9 cellular contexts compared by ENCODE assay signal in the genomic region with DNA sequence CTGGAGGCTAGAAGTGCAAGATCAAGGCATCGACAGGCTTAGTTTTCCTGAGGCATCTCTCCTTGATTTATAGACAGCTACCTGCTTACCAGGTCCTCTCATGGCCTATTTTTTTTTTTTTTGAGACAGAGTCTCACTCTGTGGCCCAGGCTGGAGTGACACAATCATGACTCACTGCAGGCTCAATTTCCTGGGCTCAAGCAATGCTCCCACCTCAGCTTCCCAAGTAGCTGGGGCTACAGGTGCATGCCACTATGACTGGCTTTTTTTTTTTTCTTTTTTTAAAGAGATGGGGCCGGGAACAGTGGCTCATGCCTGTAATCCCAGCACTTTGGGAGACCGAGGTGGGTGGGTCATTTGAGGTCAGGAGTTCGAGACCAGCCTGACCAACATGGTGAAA. TPM values are rescaled to one million over a fixed set of nuclear protein-coding genes. Genes with fewer than 3 reads are reported as not detected.
DNase-seq lines count a peak whose midpoint lies in the region; ATAC-seq, FAIRE-seq and TF ChIP-seq lines count a peak whose summit lies in the region.
"Not testable (repeated sequence)": the region's sequence is repeated elsewhere in the genome, so short reads cannot be mapped to it uniquely, and the experiment has no call there.
"Had no signal": no experiment of that assay in that cellular context is flagged by ENCODE, and none has a peak within 500 bp of the region (broad histone marks: within the 10 kb centered on the region; RNA-seq: fewer than 3 reads in every experiment).

No MANE protein-coding gene starts in this region.

- H3K9ac ChIP-seq in PC-3 (ENCODE audit: low read length); HepG2 (ENCODE audit: insufficient read depth, low read depth, low read length): not testable (repeated sequence)

- H3K4me1 ChIP-seq in PC-3 (ENCODE audit: insufficient read depth, low read length); RWPE2 (ENCODE audit: insufficient read depth, poor library complexity, severe bottlenecking): not testable (repeated sequence)
- peaks cover 13% of the 10 kb centered on the region for H3K4me1 ChIP-seq in HepG2 (ENCODE audit: insufficient read depth, low read length)

- not testable (repeated sequence) for H3K27me3 ChIP-seq in PC-3 (ENCODE audit: low read length); RWPE2 (ENCODE audit: insufficient read depth, poor library complexity, severe bottlenecking); HepG2 (ENCODE audit: control insufficient read depth in 1 of 2, insufficient read depth in 2 of 2, low read length in 2 of 2)

- H3K9me2 ChIP-seq in PC-3 (replicated peaks; ENCODE audit: low read length) = not testable (repeated sequence)

- not testable (repeated sequence) for H3K4me3 ChIP-seq in PC-3 (ENCODE audit: low read length); RWPE2 (ENCODE audit: severe bottlenecking); HepG2 (replicated peaks in 1 of 3; ENCODE audit: insufficient read depth in 1 of 3, low read depth in 2 of 3, low read length in 3 of 3)

- H3F3A ChIP-seq in PC-3 (ENCODE audit: low read length, unreplicated experiment) = not testable (repeated sequence)

- not testable (repeated sequence) for H3K9me3 ChIP-seq in PC-3 (ENCODE audit: low read length); RWPE2 (ENCODE audit: severe bottlenecking); HepG2 (ENCODE audit: low read length)

- not testable (repeated sequence) for H3K27me3 Mint-ChIP-seq in MCF 10A (ENCODE audit: insufficient read depth, unreplicated experiment)

- not testable (repeated sequence) for H3K27ac Mint-ChIP-seq in MCF 10A (ENCODE audit: low read depth, unreplicated experiment)

- not testable (repeated sequence) for TF ChIP-seq EP300 in HepG2 (IDR thresholded peaks at IDR 0.05; ENCODE audit: low read depth in 2 of 2, low read length in 2 of 2); HepG2 (CRISPR knock-in tag; IDR thresholded peaks at IDR 0.05; ENCODE audit: borderline replicate concordance)

- FAIRE-seq in HepG2 (lab: Jason Lieb, UNC) = not testable (repeated sequence)

- CTCF ChIA-PET in PC-3 (lab: Charles Lee) (interaction anchor here (0.6 to 0.7 kb wide), 2 partner anchors 30 to 352 kb away, joined by 4 read pairs; no protein-coding TSS in a partner anchor), MCF 10A (lab: Yijun Ruan, JAX) (interaction anchor here (0.7 to 4.9 kb wide), 5 partner anchors 30 to 530 kb away, joined by 3 to 33 read pairs (median 4); no protein-coding TSS in a partner anchor), HepG2 (lab: Yijun Ruan, JAX; ENCODE audit: low intra/inter-chr PET ratio, low total read pairs) (interaction anchor here (2.9 kb wide), 1 partner anchor 30 kb away, joined by 17 read pairs; no protein-coding TSS in a partner anchor)

- not testable (repeated sequence) for H3K4me1 Mint-ChIP-seq in MCF 10A (ENCODE audit: insufficient read depth, unreplicated experiment)

- intact Hi-C loops in PC-3 (cut with micrococcal nuclease) = loop anchor here (5.0 kb wide), 1 partner anchor 350 kb away; no protein-coding TSS in a partner anchor
- intact Hi-C loops in MCF 10A (cut with micrococcal nuclease) = not testable (repeated sequence)
- intact Hi-C loops in HepG2 (cut with micrococcal nuclease; ENCODE audit: unreplicated experiment) = loop anchor here (10.0 kb wide), 1 partner anchor 358 kb away; no protein-coding TSS in a partner anchor

- TF ChIP-seq POLR2A in HepG2 (IDR thresholded peaks at IDR 0.05; ENCODE audit: insufficient read depth in 1 of 2, low read depth in 2 of 2, low read length in 2 of 2) = not testable (repeated sequence)

- H3K27ac ChIP-seq in PC-3 (ENCODE audit: low read length); RWPE2 (ENCODE audit: poor library complexity, severe bottlenecking); HepG2 (ENCODE audit: extremely low read length, insufficient read depth, low read length): not testable (repeated sequence)

- in situ Hi-C loops in HepG2 (cut with HindIII; ENCODE audit: extremely low pct_ligation_motif_present, low pct_unique_long_range_greater_than_20kb) = loop anchor here (10.0 kb wide), 1 partner anchor 358 kb away; no protein-coding TSS in a partner anchor

- H3K36me3 Mint-ChIP-seq in MCF 10A (ENCODE audit: insufficient read depth, unreplicated experiment) = not testable (repeated sequence)

- DNase-seq in A172 (ENCODE audit: low spot score) (peak; percentile 58), Daoy (ENCODE audit: low read depth) (peak; percentile 65), HT1080 (ENCODE audit: low read depth) (peak; percentile 78), PC-3 (peak; percentile 72), MCF 10A (ENCODE audit: unreplicated experiment) (peak; percentile 68), glomerular visceral epithelial cell (ENCODE audit: extremely low spot score) (peak; percentile 11)
- not testable (repeated sequence) for DNase-seq in RWPE2 (ENCODE audit: low spot score); HepG2 (ENCODE audit: low spot score)

- not testable (repeated sequence) for H3K79me2 ChIP-seq in PC-3 (ENCODE audit: low read length); HepG2 (ENCODE audit: insufficient read depth, low read length)

- H4K20me1 ChIP-seq in PC-3 (ENCODE audit: low read length); HepG2 (ENCODE audit: insufficient read depth, low read length): not testable (repeated sequence)

- H3K36me3 ChIP-seq in PC-3 (ENCODE audit: low read depth, low read length); RWPE2 (ENCODE audit: low read depth); HepG2 (replicated peaks in 1 of 2; ENCODE audit: control insufficient read depth in 1 of 2, insufficient read depth in 2 of 2, low read length in 2 of 2): not testable (repeated sequence)

- not testable (repeated sequence) for H2AFZ ChIP-seq in PC-3 (ENCODE audit: low read length); HepG2 (ENCODE audit: low read length)

- not testable (repeated sequence) for H3K4me2 ChIP-seq in PC-3 (ENCODE audit: low read length); HepG2 (ENCODE audit: low read depth, low read length)

- ATAC-seq in PC-3 (peak; percentile 72), RWPE2 (ENCODE audit: low read depth) (peak; percentile 82)
- ATAC-seq in HepG2 = not testable (repeated sequence)

- WGBS in HepG2 (ENCODE audit: low lambda C conversion rate) = 7% methylated on average over 4 of the region's 4 CpGs

- POLR2A ChIA-PET in PC-3 (lab: Charles Lee; ENCODE audit: unreplicated experiment) = interaction anchor here (0.6 kb wide), 1 partner anchor 47 kb away, joined by 4 read pairs; no protein-coding TSS in a partner anchor
- POLR2A ChIA-PET in MCF 10A (lab: Yijun Ruan, JAX); HepG2 (lab: Yijun Ruan, JAX): not testable (repeated sequence)

- not testable (repeated sequence) for TF ChIP-seq RAD21 in HepG2 (CRISPR knock-in tag; IDR thresholded peaks at IDR 0.05)

- TF ChIP-seq CTCF in PC-3 (conservative IDR thresholded peaks at IDR 0.05; ENCODE audit: low read depth, low read length); RWPE2 (IDR thresholded peaks at IDR 0.05; ENCODE audit: poor library complexity, severe bottlenecking); MCF 10A (IDR thresholded peaks at IDR 0.05; ENCODE audit: unreplicated experiment); HepG2 (CRISPR knock-in tag; IDR thresholded peaks at IDR 0.05): not testable (repeated sequence)

- H3K9me3 Mint-ChIP-seq in MCF 10A (ENCODE audit: unreplicated experiment) = not testable (repeated sequence)

- not testable (repeated sequence) for BruUV-seq in PC-3 (replicated peaks; lab: Mats Ljungman, UMichigan); MCF 10A (replicated peaks; lab: Mats Ljungman, UMichigan); HepG2 (replicated peaks; lab: Mats Ljungman, UMichigan)

- H3K4me3 Mint-ChIP-seq in MCF 10A (ENCODE audit: unreplicated experiment) = not testable (repeated sequence)

TF ChIP-seq in HepG2, 621 proteins besides CTCF, POLR2A, EP300 and RAD21:
- TF ChIP-seq FOSL2 (CRISPR knock-in tag; IDR thresholded peaks at IDR 0.05) = peak; percentile 73

RNA-seq across cellular contexts. Expression of a gene that starts 10.8 kb away (rescaled TPM):
- 0.02 TPM in 1 of 2 replicates, not detected in the other for total RNA-seq in A172 (2014; rRNA removed; shearing (Covaris generic))
- total RNA-seq in Daoy (2014; rRNA removed; shearing (Covaris generic)) = 0.17 TPM in 1 of 2 replicates, not detected in the other
- total RNA-seq in HT1080 (2014; rRNA removed; shearing (Covaris generic)) = not detected in 2 replicates
- 0.01 TPM in 1 of 2 replicates, not detected in the other for polyA plus RNA-seq in HT1080 (2015; cell fraction: cytosol; rRNA removed)
- not detected in 2 replicates for polyA plus RNA-seq in HT1080 (2015; cell fraction: nucleus; rRNA removed)
- total RNA-seq in PC-3 (2014; rRNA removed) (not detected in 2 replicates), MCF 10A (2022) (not detected in 2 replicates), HepG2 (2016; rRNA removed; fragmentation: Illumina TruSeq; extraction: Trizol) (0.04 and 0.11 TPM in 2 replicates)
- not detected in 2 replicates for total RNA-seq in HepG2 (2016; cell fraction: cytosol; rRNA removed; fragmentation: Illumina TruSeq; extraction: Trizol; ENCODE audit: low read depth)
- total RNA-seq in HepG2 (2016; cell fraction: insoluble cytoplasmic fraction; rRNA removed; fragmentation: Illumina TruSeq; extraction: Trizol) = 0.12 TPM in 1 of 2 replicates, not detected in the other
- not detected in 2 replicates for total RNA-seq in HepG2 (2016; cell fraction: membrane; rRNA removed; fragmentation: Illumina TruSeq; extraction: Trizol)
- 0.12 TPM in 1 of 2 replicates, not detected in the other for total RNA-seq in HepG2 (2016; cell fraction: nucleus; rRNA removed; fragmentation: Illumina TruSeq; extraction: Trizol)
- polyA plus RNA-seq in HepG2 (2011; rRNA removed) = not detected in 2 replicates
- polyA plus RNA-seq in HepG2 (2011; cell fraction: cytosol; rRNA removed) = 0.01 TPM in 1 of 2 replicates, not detected in the other
- 0.02 TPM in 1 of 2 replicates, not detected in the other for polyA plus RNA-seq in HepG2 (2011; cell fraction: nucleus; rRNA removed)
- polyA plus RNA-seq in HepG2 (2012) = 0.04 and 0.05 TPM in 2 replicates
- not detected in 2 replicates for polyA plus RNA-seq in HepG2 (2016; cell fraction: cytosol; fragmentation: Illumina TruSeq; extraction: Trizol; ENCODE audit: low read depth)
- polyA plus RNA-seq in HepG2 (2016; cell fraction: insoluble cytoplasmic fraction; fragmentation: Illumina TruSeq; extraction: Trizol; ENCODE audit: low read depth) = not detected in 2 replicates
- not detected in 2 replicates for polyA plus RNA-seq in HepG2 (2016; cell fraction: membrane; fragmentation: Illumina TruSeq; extraction: Trizol; ENCODE audit: low read depth)
- not detected in 2 replicates for polyA plus RNA-seq in HepG2 (2016; cell fraction: nucleus; fragmentation: Illumina TruSeq; extraction: Trizol; ENCODE audit: insufficient read depth, low read depth)
- polyA minus RNA-seq in HepG2 (2011; rRNA and poly(A)+ RNA removed; ENCODE audit: low replicate concordance) = 0.12 TPM in 1 of 2 replicates, not detected in the other
- polyA minus RNA-seq in HepG2 (2011; cell fraction: cytosol; rRNA and poly(A)+ RNA removed) = not detected in 2 replicates
- 0.13 and 0.37 TPM in 2 replicates for polyA minus RNA-seq in HepG2 (2011; cell fraction: nucleus; rRNA and poly(A)+ RNA removed)
- polyA plus RNA-seq: CD8-positive, alpha-beta memory T cell had no signal
